Comparison of ENCODE assay signal across 7 cellular contexts in genomic region chr2:54114479-54114878, GRCh38. TPM values are rescaled to one million over a fixed set of nuclear protein-coding genes. Genes with fewer than 3 reads are reported as not detected.
DNase-seq lines count a peak whose midpoint lies in the region; ATAC-seq and TF ChIP-seq lines count a peak whose summit lies in the region.
"Not testable (repeated sequence)": the region's sequence is repeated elsewhere in the genome, so short reads cannot be mapped to it uniquely, and the experiment has no call there.

No MANE protein-coding gene starts in this region.

- CTCF ChIA-PET in activated CD4-positive, alpha-beta memory T cell treated with anti-CD3 and anti-CD28 coated beads, Interleukin-2, amount 10 ng/mL, durations not matched to agents 7 days and 5 days (lab: Charles Lee), result interaction anchor here (0.6 to 1.7 kb wide), 7 partner anchors 7 to 704 kb away, joined by 3 to 10 read pairs (median 4); partner anchors contain the start of gene CHAC2
- CTCF ChIA-PET in MCF 10A (lab: Yijun Ruan, JAX), result interaction anchor here (0.6 to 2.6 kb wide), 12 partner anchors 8 to 1739 kb away, joined by 3 to 10 read pairs (median 3); no protein-coding TSS in a partner anchor

- intact Hi-C loops in MCF 10A (cut with micrococcal nuclease), result loop anchor here (10.0 kb wide), 1 partner anchor 220 kb away; a partner anchor contains a TSS

- peak overlapping the region; percentile 79 for H3K4me3 ChIP-seq in GM12865 (ENCODE audit: low read depth, low read length)
- peak overlapping the region; percentile 78 for H3K4me3 ChIP-seq in NT2/D1 (ENCODE audit: insufficient read length, low read depth)
- not testable (repeated sequence) for H3K4me3 ChIP-seq in gastroesophageal sphincter
- peak overlapping the region; percentile 65 to 78 for H3K4me3 ChIP-seq in muscle layer of duodenum (ENCODE audit: low read depth in 1 of 2, low read length in 2 of 2)
- peak overlapping the region in 1 of 7 experiments; percentile 88 for H3K4me3 ChIP-seq in skin epidermis

- peaks cover 22% of the 10 kb centered on the region for H3K36me3 Mint-ChIP-seq in activated CD4-positive, alpha-beta memory T cell treated with anti-CD3 and anti-CD28 coated beads, Interleukin-2, amount 10 ng/mL, durations not matched to agents 7 days and 5 days (ENCODE audit: low read depth)
- peaks cover 10% of the 10 kb centered on the region for H3K36me3 Mint-ChIP-seq in MCF 10A (ENCODE audit: insufficient read depth, unreplicated experiment)

- H3K36me3 ChIP-seq in NT2/D1 (ENCODE audit: insufficient read depth, insufficient read length, low read length); gastroesophageal sphincter; muscle layer of duodenum (ENCODE audit: control insufficient read depth in 1 of 2, insufficient read depth in 2 of 2, low read length in 2 of 2): not testable (repeated sequence)

- not testable (repeated sequence) for H3K9me3 Mint-ChIP-seq in activated CD4-positive, alpha-beta memory T cell treated with anti-CD3 and anti-CD28 coated beads, Interleukin-2, amount 10 ng/mL, durations not matched to agents 7 days and 5 days; MCF 10A (ENCODE audit: unreplicated experiment)

- peak overlapping the region; percentile 92 for H3K4me3 Mint-ChIP-seq in activated CD4-positive, alpha-beta memory T cell treated with anti-CD3 and anti-CD28 coated beads, Interleukin-2, amount 10 ng/mL, durations not matched to agents 7 days and 5 days
- peak overlapping the region; percentile 88 for H3K4me3 Mint-ChIP-seq in MCF 10A (ENCODE audit: unreplicated experiment)

- not testable (repeated sequence) for H3K27me3 ChIP-seq in NT2/D1 (ENCODE audit: insufficient read depth, insufficient read length); gastroesophageal sphincter; muscle layer of duodenum (ENCODE audit: low read depth, low read length)

- H3K4me1 Mint-ChIP-seq in activated CD4-positive, alpha-beta memory T cell treated with anti-CD3 and anti-CD28 coated beads, Interleukin-2, amount 10 ng/mL, durations not matched to agents 7 days and 5 days, result peaks cover 24% of the 10 kb centered on the region
- H3K4me1 Mint-ChIP-seq in MCF 10A (ENCODE audit: insufficient read depth, unreplicated experiment), result not testable (repeated sequence)

- not testable (repeated sequence) for ATAC-seq in gastroesophageal sphincter

- not testable (repeated sequence) for TF ChIP-seq POLR2A in gastroesophageal sphincter (IDR thresholded peaks at IDR 0.05)

- H3K27ac Mint-ChIP-seq in activated CD4-positive, alpha-beta memory T cell treated with anti-CD3 and anti-CD28 coated beads, Interleukin-2, amount 10 ng/mL, durations not matched to agents 7 days and 5 days, result peak overlapping the region; percentile 97
- peak overlapping the region; percentile 100 for H3K27ac Mint-ChIP-seq in MCF 10A (ENCODE audit: low read depth, unreplicated experiment)

- TF ChIP-seq CTCF in GM12865 (IDR thresholded peaks at IDR 0.05; ENCODE audit: insufficient read depth, low read depth, low read length, missing control alignments); MCF 10A (IDR thresholded peaks at IDR 0.05; ENCODE audit: unreplicated experiment); gastroesophageal sphincter (IDR thresholded peaks at IDR 0.05): not testable (repeated sequence)

- 79 to 93% methylated on average over 5 to 6 of the region's 6 CpGs for WGBS in gastroesophageal sphincter (ENCODE audit: low coverage in 1 of 2), 2 donors

- peaks cover 32% of the 10 kb centered on the region for H3K9me3 ChIP-seq in NT2/D1 (ENCODE audit: insufficient read depth, low read length)
- H3K9me3 ChIP-seq in gastroesophageal sphincter; muscle layer of duodenum (ENCODE audit: control insufficient read depth in 1 of 2, low read length in 2 of 2): not testable (repeated sequence)

- H3K9ac ChIP-seq in NT2/D1 (ENCODE audit: insufficient read length, low read depth), result not testable (repeated sequence)

- BruUV-seq in MCF 10A (replicated peaks; lab: Mats Ljungman, UMichigan), result not testable (repeated sequence)

- not testable (repeated sequence) for H3K27me3 Mint-ChIP-seq in activated CD4-positive, alpha-beta memory T cell treated with anti-CD3 and anti-CD28 coated beads, Interleukin-2, amount 10 ng/mL, durations not matched to agents 7 days and 5 days; MCF 10A (ENCODE audit: insufficient read depth, unreplicated experiment)

- TF ChIP-seq EP300 in gastroesophageal sphincter (IDR thresholded peaks at IDR 0.05), result not testable (repeated sequence)

- POLR2A ChIA-PET in activated CD4-positive, alpha-beta memory T cell treated with anti-CD3 and anti-CD28 coated beads, Interleukin-2, amount 10 ng/mL, durations not matched to agents 7 days and 5 days (lab: Charles Lee), result interaction anchor here (1.5 to 3.2 kb wide), 6 partner anchors 8 to 1503 kb away, joined by 5 to 21 read pairs (median 8); partner anchors contain the start of genes PPP4R3B and PSME4
- POLR2A ChIA-PET in MCF 10A (lab: Yijun Ruan, JAX), result interaction anchor here (0.7 to 3.4 kb wide), 14 partner anchors 8 to 609 kb away, joined by 3 to 26 read pairs (median 6); partner anchors contain the start of genes EML6 and PSME4

- DNase-seq in GM12865 (ENCODE audit: low read depth); NT2/D1 (ENCODE audit: low read depth, low spot score); activated CD4-positive, alpha-beta memory T cell treated with anti-CD3 and anti-CD28 coated beads, Interleukin-2, amount 10 ng/mL, durations not matched to agents 7 days and 5 days; MCF 10A (ENCODE audit: unreplicated experiment): not testable (repeated sequence)

- H3K4me1 ChIP-seq in NT2/D1 (ENCODE audit: insufficient read depth, insufficient read length); gastroesophageal sphincter; muscle layer of duodenum (ENCODE audit: control insufficient read depth in 1 of 2, insufficient read depth in 2 of 2, low read length in 2 of 2): not testable (repeated sequence)

- peak overlapping the region; percentile 96 to 100 (median 98) for H3K27ac ChIP-seq in gastroesophageal sphincter
- peak overlapping the region; percentile 98 for H3K27ac ChIP-seq in muscle layer of duodenum (ENCODE audit: low read length)
- H3K27ac ChIP-seq in skin epidermis, result peak overlapping the region in 16 of 21 experiments; percentile 93 to 100 (median 100)

RNA-seq across cellular contexts. Expression of gene ACYP2, which starts 0.9 kb away (rescaled TPM):
- 1 to 10 TPM; 8.6 to 10.0 TPM for total RNA-seq in activated CD4-positive, alpha-beta memory T cell treated with anti-CD3 and anti-CD28 coated beads, Interleukin-2, amount 10 ng/mL, durations not matched to agents 7 days and 5 days
- 14.3 and 17.8 TPM in 2 replicates for total RNA-seq in MCF 10A (2022)
- 10 to 100 TPM; 12.8 to 40.5 (median 16.9) TPM for total RNA-seq in gastroesophageal sphincter
